Comparison of ENCODE assay signal across 10 cellular contexts in the genomic region with DNA sequence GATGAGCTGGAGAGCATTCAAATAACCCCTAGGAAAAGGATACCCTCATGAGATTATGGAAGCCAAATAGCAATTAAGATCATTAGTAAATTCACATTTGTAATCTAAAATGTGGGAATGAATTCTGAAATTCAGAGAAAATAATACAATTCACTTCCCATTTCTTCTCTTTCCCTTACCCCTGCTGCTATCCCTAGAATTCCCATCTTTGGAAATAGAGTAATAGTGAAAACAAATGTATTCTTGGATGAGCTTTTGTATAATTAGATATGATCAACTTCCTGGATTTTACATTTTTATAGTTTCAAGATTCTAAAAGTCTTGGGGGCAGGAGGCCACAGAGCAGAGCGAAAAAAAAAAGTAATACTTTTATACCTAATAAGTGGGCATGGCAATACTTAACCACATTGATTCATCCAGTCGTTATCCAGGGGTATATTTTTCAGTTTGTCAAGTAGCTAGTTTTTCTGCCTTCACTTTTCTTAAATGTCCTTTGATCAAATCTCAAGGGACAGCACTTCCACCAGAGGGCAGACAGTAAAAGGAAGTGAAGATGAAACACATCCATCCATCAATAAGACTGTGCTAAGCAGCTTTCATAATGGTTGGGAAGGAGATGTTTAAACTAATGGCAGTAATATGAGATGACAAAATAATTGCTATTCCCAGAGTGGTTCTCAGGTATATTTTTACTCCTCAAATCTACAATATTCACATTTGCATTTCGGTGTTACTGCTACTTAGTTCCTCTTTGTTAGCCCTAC.
DNase-seq lines count a peak whose midpoint lies in the region; ATAC-seq, FAIRE-seq and TF ChIP-seq lines count a peak whose summit lies in the region.
"Had no signal": no experiment of that assay in that cellular context is flagged by ENCODE, and none has a peak within 500 bp of the region (broad histone marks: within the 10 kb centered on the region; RNA-seq: fewer than 3 reads in every experiment).

No MANE protein-coding gene starts in this region.

- no peaks in the 10 kb centered on the region for H3K4me1 Mint-ChIP-seq in activated naive CD8-positive, alpha-beta T cell treated with anti-CD3 and anti-CD28 coated beads for 36 hours

- TF ChIP-seq CTCF in liver (IDR thresholded peaks at IDR 0.05; ENCODE audit: low read depth, low read length, missing input control) (peak; percentile 43), HepG2 (CRISPR knock-in tag; IDR thresholded peaks at IDR 0.05) (no peak), foreskin keratinocyte (conservative IDR thresholded peaks at IDR 0.05) (peak; percentile 56)

- H3K27ac ChIP-seq in liver (ENCODE audit: low read depth in 1 of 2, low read length in 2 of 2) (no peak overlapping the region), HepG2 (ENCODE audit: extremely low read length, insufficient read depth, low read length) (no peak overlapping the region), foreskin keratinocyte (no peak overlapping the region)
- H3K27ac ChIP-seq: ovary had no signal

- no peak overlapping the region for H3K4me2 ChIP-seq in HepG2 (ENCODE audit: low read depth, low read length)

- no peak overlapping the region for H3K27ac Mint-ChIP-seq in activated naive CD8-positive, alpha-beta T cell treated with anti-CD3 and anti-CD28 coated beads for 36 hours

- POLR2A ChIA-PET in HepG2 (lab: Yijun Ruan, JAX) = no interaction called here

- H4K20me1 ChIP-seq in HepG2 (ENCODE audit: insufficient read depth, low read length) = no peaks in the 10 kb centered on the region

- in situ Hi-C loops in HepG2 (cut with HindIII; ENCODE audit: extremely low pct_ligation_motif_present, low pct_unique_long_range_greater_than_20kb) = no loop called here

- H3K36me3 Mint-ChIP-seq in activated naive CD8-positive, alpha-beta T cell treated with anti-CD3 and anti-CD28 coated beads for 36 hours = no peaks in the 10 kb centered on the region

- no peak for FAIRE-seq in HepG2 (lab: Jason Lieb, UNC)

- ATAC-seq in HepG2 = no peak
- no peak for ATAC-seq in foreskin keratinocyte

- no peaks in the 10 kb centered on the region for H3K9me3 Mint-ChIP-seq in activated naive CD8-positive, alpha-beta T cell treated with anti-CD3 and anti-CD28 coated beads for 36 hours

- no peak overlapping the region for H3K4me3 Mint-ChIP-seq in activated naive CD8-positive, alpha-beta T cell treated with anti-CD3 and anti-CD28 coated beads for 36 hours

- H3K27me3 ChIP-seq in liver (ENCODE audit: control insufficient read depth in 4 of 4, insufficient read depth in 4 of 4, low read length in 3 of 4) (no peaks in the 10 kb centered on the region), HepG2 (ENCODE audit: control insufficient read depth in 1 of 2, insufficient read depth in 2 of 2, low read length in 2 of 2) (no peaks in the 10 kb centered on the region), foreskin keratinocyte (no peaks in the 10 kb centered on the region)
- H3K27me3 ChIP-seq: ovary had no signal

- H3K4me1 ChIP-seq in liver (ENCODE audit: control insufficient read depth in 4 of 4, insufficient read depth in 4 of 4, low read length in 3 of 4) (no peaks in the 10 kb centered on the region), HepG2 (ENCODE audit: insufficient read depth, low read length) (no peaks in the 10 kb centered on the region), foreskin keratinocyte (peaks cover 4% of the 10 kb centered on the region)

- no peak for DNase-seq in HepG2 (ENCODE audit: low spot score)
- DNase-seq in NCI-H526 treated with DMSO at 0.1 percent for 48 hours (lab: John Stamatoyannopoulos, UW) = peak; percentile 79
- peak in 1 of 2 donors; percentile 21 for DNase-seq in foreskin keratinocyte
- DNase-seq in activated naive CD8-positive, alpha-beta T cell treated with anti-CD3 and anti-CD28 coated beads for 36 hours = no peak
- no peak for DNase-seq in SKM-1 treated with dmso at 0.1 percent for 144 hours (lab: John Stamatoyannopoulos, UW; ENCODE audit: unreplicated experiment)
- no peak for DNase-seq in SKM-1 (lab: John Stamatoyannopoulos, UW; ENCODE audit: unreplicated experiment)
- DNase-seq in activated CD4-positive, alpha-beta T cell treated with anti-CD3 and anti-CD28 coated beads, Interleukin-2, amount 50 U/mL, for 48 hours = no peak
- DNase-seq: NCI-H1092 treated with DMSO at 0.1 percent for 48 hours, ovary had no signal

- H3K9me3 ChIP-seq in liver (ENCODE audit: control insufficient read depth in 4 of 4, low read length in 3 of 4) (no peaks in the 10 kb centered on the region), HepG2 (ENCODE audit: low read length) (peaks cover 45% of the 10 kb centered on the region)
- H3K9me3 ChIP-seq: ovary had no signal

- no peaks in the 10 kb centered on the region for H3K79me2 ChIP-seq in HepG2 (ENCODE audit: insufficient read depth, low read length)

- H3K4me3 ChIP-seq in liver (ENCODE audit: low read depth in 1 of 3, low read length in 3 of 3) (no peak overlapping the region), HepG2 (replicated peaks in 1 of 3; ENCODE audit: insufficient read depth in 1 of 3, low read depth in 2 of 3, low read length in 3 of 3) (no peak overlapping the region)
- H3K4me3 ChIP-seq: ovary had no signal

- WGBS in liver = 71% methylated on average over 3 of the region's 3 CpGs
- 18% methylated on average over 3 of the region's 3 CpGs for WGBS in HepG2 (ENCODE audit: low lambda C conversion rate)

- CTCF ChIA-PET in HepG2 (lab: Yijun Ruan, JAX; ENCODE audit: low intra/inter-chr PET ratio, low total read pairs) = no interaction called here

- no peak overlapping the region for H2AFZ ChIP-seq in HepG2 (ENCODE audit: low read length)

- no peak overlapping the region for H3K9ac ChIP-seq in liver (ENCODE audit: low read depth in 1 of 2, low read length in 2 of 2)
- no peak overlapping the region for H3K9ac ChIP-seq in HepG2 (ENCODE audit: insufficient read depth, low read depth, low read length)

- TF ChIP-seq RAD21 in liver (IDR thresholded peaks at IDR 0.05) (peak; percentile 79 to 85), HepG2 (CRISPR knock-in tag; IDR thresholded peaks at IDR 0.05) (no peak)

- no peaks in the 10 kb centered on the region for H3K27me3 Mint-ChIP-seq in activated naive CD8-positive, alpha-beta T cell treated with anti-CD3 and anti-CD28 coated beads for 36 hours

- H3K36me3 ChIP-seq in liver (ENCODE audit: control insufficient read depth in 4 of 4, insufficient read depth in 3 of 4, low read depth in 1 of 4, low read length in 3 of 4) = no peaks in the 10 kb centered on the region
- no peaks in the 10 kb centered on the region for H3K36me3 ChIP-seq in HepG2 (replicated peaks in 1 of 2; ENCODE audit: control insufficient read depth in 1 of 2, insufficient read depth in 2 of 2, low read length in 2 of 2)
- H3K36me3 ChIP-seq: ovary had no signal

- intact Hi-C loops in HepG2 (cut with micrococcal nuclease; ENCODE audit: unreplicated experiment) = no loop called here

- TF ChIP-seq EP300 in HepG2 (IDR thresholded peaks at IDR 0.05; ENCODE audit: low read depth in 2 of 2, low read length in 2 of 2) (no peak), HepG2 (CRISPR knock-in tag; IDR thresholded peaks at IDR 0.05; ENCODE audit: borderline replicate concordance) (no peak)

- BruUV-seq in HepG2 (replicated peaks; lab: Mats Ljungman, UMichigan) = no TSS peak

- TF ChIP-seq POLR2A in HepG2 (IDR thresholded peaks at IDR 0.05; ENCODE audit: insufficient read depth in 1 of 2, low read depth in 2 of 2, low read length in 2 of 2) = no peak

TF ChIP-seq in liver, 16 proteins besides CTCF, POLR2A, EP300 and RAD21:
- TF ChIP-seq FOXA2 (IDR thresholded peaks at IDR 0.05) (no peak), HNF4G (IDR thresholded peaks at IDR 0.05) (no peak), YY1 (IDR thresholded peaks at IDR 0.05) (no peak)

TF ChIP-seq in HepG2, 621 proteins besides CTCF, POLR2A, EP300 and RAD21:
- no peak for TF ChIP-seq HOXA5 (CRISPR knock-in tag; IDR thresholded peaks at IDR 0.05)
- no peak for TF ChIP-seq RXRA (CRISPR knock-in tag; IDR thresholded peaks at IDR 0.05)
- TF ChIP-seq ZNF251 (CRISPR knock-in tag; IDR thresholded peaks at IDR 0.05) = no peak
- TF ChIP-seq EED (CRISPR knock-in tag; IDR thresholded peaks at IDR 0.05) = no peak
- TF ChIP-seq, protein P1, sequence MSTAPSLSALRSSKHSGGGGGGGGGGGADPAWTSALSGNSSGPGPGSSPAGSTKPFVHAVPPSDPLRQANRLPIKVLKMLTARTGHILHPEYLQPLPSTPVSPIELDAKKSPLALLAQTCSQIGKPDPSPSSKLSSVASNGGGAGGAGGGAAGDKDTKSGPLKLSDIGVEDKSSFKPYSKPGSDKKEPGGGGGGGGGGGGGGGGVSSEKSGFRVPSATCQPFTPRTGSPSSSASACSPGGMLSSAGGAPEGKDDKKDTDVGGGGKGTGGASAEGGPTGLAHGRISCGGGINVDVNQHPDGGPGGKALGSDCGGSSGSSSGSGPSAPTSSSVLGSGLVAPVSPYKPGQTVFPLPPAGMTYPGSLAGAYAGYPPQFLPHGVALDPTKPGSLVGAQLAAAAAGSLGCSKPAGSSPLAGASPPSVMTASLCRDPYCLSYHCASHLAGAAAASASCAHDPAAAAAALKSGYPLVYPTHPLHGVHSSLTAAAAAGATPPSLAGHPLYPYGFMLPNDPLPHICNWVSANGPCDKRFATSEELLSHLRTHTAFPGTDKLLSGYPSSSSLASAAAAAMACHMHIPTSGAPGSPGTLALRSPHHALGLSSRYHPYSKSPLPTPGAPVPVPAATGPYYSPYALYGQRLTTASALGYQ (CRISPR knock-in tag; IDR thresholded peaks at IDR 0.05) = no peak
